Comparison of ENCODE assay signal across 8 cellular contexts in the genomic region with DNA sequence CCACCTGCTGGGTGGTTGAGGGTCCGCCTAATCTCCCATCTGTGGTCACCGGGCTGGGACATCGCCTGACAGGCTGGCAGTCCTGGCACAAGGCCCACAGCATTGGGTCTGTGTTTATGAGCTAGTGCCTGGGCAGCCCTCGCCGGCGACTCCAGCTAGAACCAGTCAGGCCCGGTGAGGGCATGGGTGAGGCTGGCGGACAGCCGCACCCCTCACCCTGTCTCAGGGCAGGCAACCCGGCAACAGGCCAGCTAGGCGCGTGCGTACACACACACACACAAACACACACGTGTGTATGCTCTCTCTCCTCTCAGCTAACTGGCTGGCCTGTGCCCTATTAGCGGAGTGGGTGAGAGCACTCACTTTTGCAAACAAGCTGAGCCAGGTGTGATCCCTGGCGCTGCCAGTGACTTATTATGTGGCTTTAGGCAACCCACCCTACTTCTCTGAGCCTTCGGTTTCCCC. TPM values are rescaled to one million over a fixed set of nuclear protein-coding genes. Genes with fewer than 3 reads are reported as not detected.
DNase-seq lines count a peak whose midpoint lies in the region; ATAC-seq and TF ChIP-seq lines count a peak whose summit lies in the region.

No MANE protein-coding gene starts in this region.

- intact Hi-C loops in transverse colon (cut with DNase I; ENCODE audit: low total_unique reads) = no loop called here

- H3K9me3 ChIP-seq in liver (ENCODE audit: control insufficient read depth in 4 of 4, low read length in 3 of 4) (no peaks in the 10 kb centered on the region), transverse colon (no peaks in the 10 kb centered on the region)

- peak overlapping the region; percentile 4 to 20 for H3K27ac ChIP-seq in liver (ENCODE audit: low read depth in 1 of 2, low read length in 2 of 2)
- H3K27ac ChIP-seq in transverse colon = peak overlapping the region; percentile 86 to 90 (median 86)
- H3K27ac ChIP-seq in brain microvascular endothelial cell = no peak overlapping the region

- peak; percentile 96 for TF ChIP-seq EP300 in transverse colon (IDR thresholded peaks at IDR 0.05; ENCODE audit: low read depth)

- TF ChIP-seq CTCF in liver (IDR thresholded peaks at IDR 0.05; ENCODE audit: low read depth, low read length, missing input control) (no peak), transverse colon (IDR thresholded peaks at IDR 0.05) (no peak), brain microvascular endothelial cell (IDR thresholded peaks at IDR 0.05; ENCODE audit: low read depth, low read length, missing control alignments) (no peak)

- H3K4me3 ChIP-seq in liver (ENCODE audit: low read depth in 1 of 3, low read length in 3 of 3) (no peak overlapping the region), transverse colon (no peak overlapping the region), brain microvascular endothelial cell (ENCODE audit: low read depth, low read length) (no peak overlapping the region)

- ATAC-seq in GM18907 (IDR thresholded peaks at IDR 0.05; ENCODE audit: unreplicated experiment) = no peak

- H3K36me3 ChIP-seq in liver (ENCODE audit: control insufficient read depth in 4 of 4, insufficient read depth in 3 of 4, low read depth in 1 of 4, low read length in 3 of 4) (peaks cover 2 to 21% (median 10%) of the 10 kb centered on the region in 4 donors), transverse colon (peaks cover 0 to 22% (median 2%) of the 10 kb centered on the region in 4 donors), brain microvascular endothelial cell (replicated peaks) (peaks cover 35% of the 10 kb centered on the region)

- H3K9ac ChIP-seq in liver (ENCODE audit: low read depth in 1 of 2, low read length in 2 of 2) = no peak overlapping the region

- TF ChIP-seq POLR2A in transverse colon (IDR thresholded peaks at IDR 0.05) = peak; percentile 67

- no peaks in the 10 kb centered on the region for H3K27me3 ChIP-seq in liver (ENCODE audit: control insufficient read depth in 4 of 4, insufficient read depth in 4 of 4, low read length in 3 of 4)
- H3K27me3 ChIP-seq in transverse colon = no peaks in the 10 kb centered on the region
- no peaks in the 10 kb centered on the region for H3K27me3 ChIP-seq in brain microvascular endothelial cell (replicated peaks)

- peak; percentile 67 for DNase-seq in NCI-H345 (lab: John Stamatoyannopoulos, UW)
- DNase-seq in NCI-H345 treated with DMSO at 0.1 percent for 48 hours (lab: John Stamatoyannopoulos, UW; ENCODE audit: unreplicated experiment) = no peak
- peak; percentile 24 for DNase-seq in RPMI8226
- DNase-seq in transverse colon = peak; percentile 95
- no peak for DNase-seq in brain microvascular endothelial cell
- no peak for DNase-seq in NOMO-1 (lab: John Stamatoyannopoulos, UW; ENCODE audit: unreplicated experiment in 2 of 2)

- no peak for TF ChIP-seq RAD21 in liver (IDR thresholded peaks at IDR 0.05)

- H3K4me1 ChIP-seq in liver (ENCODE audit: control insufficient read depth in 4 of 4, insufficient read depth in 4 of 4, low read length in 3 of 4) (peaks cover 32 to 57% (median 52%) of the 10 kb centered on the region in 4 donors), transverse colon (peaks cover 53 to 61% (median 57%) of the 10 kb centered on the region in 4 donors)

- 28% methylated on average over 17 of the region's 17 CpGs for WGBS in liver
- WGBS in transverse colon (ENCODE audit: low coverage in 1 of 2), 2 donors = 51 to 58% methylated on average over 3 to 13 of the region's 17 CpGs

- in situ Hi-C loops in transverse colon (cut with MboI; ENCODE audit: low pct_ligation_motif_present in 1 of 4, low pct_unique_long_range_greater_than_20kb in 1 of 4, low sequenced_read_pairs in 3 of 4) = no loop called here
- in situ Hi-C loops in brain microvascular endothelial cell (cut with HindIII; ENCODE audit: low pct_ligation_motif_present, low sequenced_read_pairs) = no loop called here

TF ChIP-seq in liver, 16 proteins besides CTCF, POLR2A, EP300 and RAD21:
- TF ChIP-seq HNF4A (conservative IDR thresholded peaks at IDR 0.05) (peak in 1 of 2 donors; percentile 36), EGR1 (IDR thresholded peaks at IDR 0.05; ENCODE audit: low read depth in 2 of 2) (peak in 1 of 2 donors; percentile 25), HNF4G (IDR thresholded peaks at IDR 0.05) (no peak), RXRA (IDR thresholded peaks at IDR 0.05) (peak in 1 of 2 donors; percentile 65), NR2F2 (IDR thresholded peaks at IDR 0.05) (no peak), ZBTB33 (IDR thresholded peaks at IDR 0.05) (no peak), MAX (IDR thresholded peaks at IDR 0.05) (no peak), FOXA2 (IDR thresholded peaks at IDR 0.05) (no peak), ATF3 (IDR thresholded peaks at IDR 0.05) (no peak), FOXA1 (IDR thresholded peaks at IDR 0.05) (no peak)
- TF ChIP-seq, protein P1, sequence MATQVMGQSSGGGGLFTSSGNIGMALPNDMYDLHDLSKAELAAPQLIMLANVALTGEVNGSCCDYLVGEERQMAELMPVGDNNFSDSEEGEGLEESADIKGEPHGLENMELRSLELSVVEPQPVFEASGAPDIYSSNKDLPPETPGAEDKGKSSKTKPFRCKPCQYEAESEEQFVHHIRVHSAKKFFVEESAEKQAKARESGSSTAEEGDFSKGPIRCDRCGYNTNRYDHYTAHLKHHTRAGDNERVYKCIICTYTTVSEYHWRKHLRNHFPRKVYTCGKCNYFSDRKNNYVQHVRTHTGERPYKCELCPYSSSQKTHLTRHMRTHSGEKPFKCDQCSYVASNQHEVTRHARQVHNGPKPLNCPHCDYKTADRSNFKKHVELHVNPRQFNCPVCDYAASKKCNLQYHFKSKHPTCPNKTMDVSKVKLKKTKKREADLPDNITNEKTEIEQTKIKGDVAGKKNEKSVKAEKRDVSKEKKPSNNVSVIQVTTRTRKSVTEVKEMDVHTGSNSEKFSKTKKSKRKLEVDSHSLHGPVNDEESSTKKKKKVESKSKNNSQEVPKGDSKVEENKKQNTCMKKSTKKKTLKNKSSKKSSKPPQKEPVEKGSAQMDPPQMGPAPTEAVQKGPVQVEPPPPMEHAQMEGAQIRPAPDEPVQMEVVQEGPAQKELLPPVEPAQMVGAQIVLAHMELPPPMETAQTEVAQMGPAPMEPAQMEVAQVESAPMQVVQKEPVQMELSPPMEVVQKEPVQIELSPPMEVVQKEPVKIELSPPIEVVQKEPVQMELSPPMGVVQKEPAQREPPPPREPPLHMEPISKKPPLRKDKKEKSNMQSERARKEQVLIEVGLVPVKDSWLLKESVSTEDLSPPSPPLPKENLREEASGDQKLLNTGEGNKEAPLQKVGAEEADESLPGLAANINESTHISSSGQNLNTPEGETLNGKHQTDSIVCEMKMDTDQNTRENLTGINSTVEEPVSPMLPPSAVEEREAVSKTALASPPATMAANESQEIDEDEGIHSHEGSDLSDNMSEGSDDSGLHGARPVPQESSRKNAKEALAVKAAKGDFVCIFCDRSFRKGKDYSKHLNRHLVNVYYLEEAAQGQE (IDR thresholded peaks at IDR 0.05) = no peak

RNA-seq across cellular contexts. Expression of gene HSD11B2, which starts 10.4 kb away (rescaled TPM):
- total RNA-seq in liver = 1 to 10 TPM in 1 of 2 donors, under 1 TPM in 1; 0.51 to 6.7 TPM
- polyA plus RNA-seq in liver = 1 to 10 TPM; 1.8 to 2.7 TPM
- total RNA-seq in transverse colon = 1,000 to 10,000 TPM in 1 of 4 donors, 100 to 1,000 TPM in 3; 667 to 1,081 (median 790) TPM

RNA-seq across cellular contexts. Expression of gene ZDHHC1, which starts 25.0 kb away (rescaled TPM):
- 1 to 10 TPM in 1 of 2 donors, under 1 TPM in 1; 0.33 to 1.6 TPM for total RNA-seq in liver
- 1 to 10 TPM in 1 of 2 donors, under 1 TPM in 1; 0.53 to 1.6 TPM for polyA plus RNA-seq in liver
- total RNA-seq in transverse colon = 10 to 100 TPM in 2 of 4 donors, 1 to 10 TPM in 2; 7.1 to 36.3 (median 20.5) TPM

RNA-seq across cellular contexts. Expression of gene ATP6V0D1, which starts 39.6 kb away (rescaled TPM):
- 10 to 100 TPM; 73.2 to 80.2 TPM for total RNA-seq in liver
- 10 to 100 TPM; 47.6 to 59.9 TPM for polyA plus RNA-seq in liver
- 100 to 1,000 TPM; 218 to 457 (median 386) TPM for total RNA-seq in transverse colon

RNA-seq across cellular contexts. Expression of gene AGRP, which starts 42.0 kb away (rescaled TPM):
- not detected for total RNA-seq in liver
- polyA plus RNA-seq in liver = under 1 TPM; 0.18 to 0.50 TPM
- not detected for total RNA-seq in transverse colon

RNA-seq across cellular contexts. Expression of gene TPPP3, which starts 48.0 kb away (rescaled TPM):
- under 1 TPM; 0.28 to 0.84 TPM for total RNA-seq in liver
- polyA plus RNA-seq in liver = under 1 TPM; 0.35 to 0.75 TPM
- total RNA-seq in transverse colon = 10 to 100 TPM in 1 of 4 donors, 1 to 10 TPM in 2, not detected in 1; 3.5 to 20.9 (median 5.7) TPM

Comparison
In these comparisons a context has a peak if more than half of its experiments do, and no peak if none do; other contexts are left out.
1. DNase-seq: peak in NCI-H345 (single experiment), RPMI8226 (single experiment) and transverse colon (single experiment); none in NCI-H345 treated with DMSO at 0.1 percent for 48 hours (single experiment), brain microvascular endothelial cell (single experiment) and NOMO-1 (0 of 2).
2. RNA of gene HSD11B2, which starts 10.4 kb away (total RNA-seq): 667 to 1,081 TPM in transverse colon; 0.51 to 6.7 TPM in liver; every median in the first group is over 10 times any median in the second.